8 cellular contexts compared by ENCODE assay signal in the genomic region with DNA sequence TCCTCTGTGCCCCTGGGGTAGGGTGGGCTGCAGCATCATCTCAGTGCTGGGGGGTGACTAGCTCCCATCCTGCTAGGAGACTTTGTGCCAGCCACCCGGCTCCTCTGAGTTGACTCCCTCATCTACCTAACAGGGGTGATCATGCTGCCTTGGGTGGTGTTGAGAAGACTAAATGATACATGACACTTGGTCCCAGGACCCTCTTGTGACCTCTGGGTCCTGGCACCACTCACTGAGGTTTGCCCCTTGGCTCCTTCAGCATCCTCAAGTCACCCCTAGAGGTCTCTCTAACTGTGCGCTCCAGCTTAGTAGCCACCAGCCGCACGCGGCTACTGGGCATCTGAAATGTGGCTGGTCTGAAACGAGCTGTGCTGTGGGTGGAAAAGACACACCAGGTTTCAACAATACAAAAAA.
A peak's percentile ranks its signal among the peaks of the same experiment; 100 is the strongest.
DNase-seq lines count a peak whose midpoint lies in the region; ATAC-seq and TF ChIP-seq lines count a peak whose summit lies in the region.

No MANE protein-coding gene starts in this region.

- DNase-seq in A673 (ENCODE audit: low spot score) (no peak), NCI-H1092 treated with DMSO at 0.1 percent for 48 hours (lab: John Stamatoyannopoulos, UW) (peak; percentile 61), ascending aorta (ENCODE audit: low spot score in 2 of 2) (peak in 1 of 2 donors; percentile 75), left lobe of liver (ENCODE audit: low spot score) (peak; percentile 42), putamen (ENCODE audit: low spot score) (no peak)
- no peak for DNase-seq in activated CD4-positive, CD25-positive, alpha-beta regulatory T cell (lab: John Stamatoyannopoulos, UW)

- POLR2A ChIA-PET in A673 (lab: Charles Lee; ENCODE audit: low non-redundant PET): interaction anchor here (0.7 kb wide), 1 partner anchor 25 kb away, joined by 5 read pairs; no protein-coding TSS in a partner anchor

- no peaks in the 10 kb centered on the region for H3K36me3 ChIP-seq in A673 (ENCODE audit: insufficient read depth, low read length, poor library complexity, severe bottlenecking)
- H3K36me3 ChIP-seq in ascending aorta: no peaks in the 10 kb centered on the region

- H3K9me3 ChIP-seq in A673 (ENCODE audit: low read depth, low read length, poor library complexity, severe bottlenecking) (no peaks in the 10 kb centered on the region), ascending aorta (no peaks in the 10 kb centered on the region)

- H3K4me1 ChIP-seq in A673 (ENCODE audit: insufficient read depth, low read length, poor library complexity, severe bottlenecking) (no peaks in the 10 kb centered on the region), ascending aorta (no peaks in the 10 kb centered on the region)

- CTCF ChIA-PET in A673 (lab: Charles Lee): interaction anchor here (1.3 kb wide), 1 partner anchor 82 kb away, joined by 4 read pairs; no protein-coding TSS in a partner anchor

- ATAC-seq in left lobe of liver (peak; percentile 65), HG02588 (IDR thresholded peaks at IDR 0.05; ENCODE audit: unreplicated experiment) (no peak)

- BruUV-seq in A673 (replicated peaks; lab: Mats Ljungman, UMichigan): no TSS peak

- intact Hi-C loops in A673 (cut with micrococcal nuclease; ENCODE audit: unreplicated experiment): no loop called here
- intact Hi-C loops in ascending aorta (cut with DNase I): loop anchor here (1.0 kb wide), 1 partner anchor 82 kb away; no protein-coding TSS in a partner anchor

- H3K27me3 ChIP-seq in A673 (replicated peaks; ENCODE audit: insufficient read depth, low read depth, low read length, poor library complexity) (no peaks in the 10 kb centered on the region), ascending aorta (no peaks in the 10 kb centered on the region)

- TF ChIP-seq CTCF in A673 (conservative IDR thresholded peaks at IDR 0.05; ENCODE audit: low read depth, low read length): peak; percentile 42; the same call in 1 of the 2 replicates
- TF ChIP-seq CTCF in GM12801 (IDR thresholded peaks at IDR 0.05; ENCODE audit: extremely low read depth, insufficient read length): peak; percentile 6
- TF ChIP-seq CTCF in ascending aorta (IDR thresholded peaks at IDR 0.05): peak; percentile 47 to 70 (median 56)

- H3K27ac ChIP-seq in A673 (ENCODE audit: low read depth, low read length, poor library complexity, severe bottlenecking) (no peak overlapping the region), ascending aorta (no peak overlapping the region)

- H3K4me3 ChIP-seq in A673 (ENCODE audit: low read depth, low read length, poor library complexity, severe bottlenecking) (no peak overlapping the region), ascending aorta (no peak overlapping the region)

Comparison
In these comparisons a context has a peak if more than half of its experiments do, and no peak if none do; other contexts are left out.
1. DNase-seq: peak in NCI-H1092 treated with DMSO at 0.1 percent for 48 hours (single experiment) and left lobe of liver (single experiment); none in A673 (single experiment), activated CD4-positive, CD25-positive, alpha-beta regulatory T cell (0 of 4) and putamen (single experiment).
2. CTCF ChIP-seq: peak in every context shown above with its lines; median percentile 56 in ascending aorta; 42 in A673; 6 in GM12801.